ENCODE assay signal across 8 cellular contexts in the genomic region with DNA sequence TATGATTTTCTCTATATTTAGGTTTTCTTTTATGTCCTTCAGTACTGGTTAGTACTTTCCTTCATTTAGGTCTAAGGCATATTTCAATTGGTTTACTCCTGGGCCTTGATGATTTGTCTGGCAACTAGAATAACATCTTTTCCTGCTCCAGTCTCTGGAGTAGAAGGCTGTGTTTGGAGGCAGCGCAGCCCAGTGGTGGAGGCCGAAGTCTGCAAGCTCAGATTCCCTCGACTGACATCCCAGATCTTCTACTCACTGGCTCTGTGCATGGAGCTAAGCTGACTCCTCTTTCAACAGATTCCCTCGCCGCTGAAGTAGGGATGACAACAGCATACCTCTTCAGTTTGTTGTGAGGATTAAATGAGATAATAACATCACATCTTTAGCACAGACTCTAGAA.
DNase-seq lines count a peak whose midpoint lies in the region; ATAC-seq and TF ChIP-seq lines count a peak whose summit lies in the region.

No MANE protein-coding gene starts in this region.

- peak; percentile 26 for DNase-seq in COLO829 (ENCODE audit: low spot score)
- peak in 1 of 2 donors; percentile 20 for DNase-seq in foreskin fibroblast
- no peak for DNase-seq in upper lobe of right lung
- DNase-seq in GM19238 (ENCODE audit: insufficient read length, low spot score): no peak

- H2AFZ ChIP-seq in OCI-LY3 (ENCODE audit: low read depth, low read length): 0 out of 2 replicates have a peak overlapping the region, but pooled peaks have one; percentile 53

- H3K79me2 ChIP-seq in OCI-LY3 (ENCODE audit: low read length): no peaks in the 10 kb centered on the region

- no peak overlapping the region for H3K9ac ChIP-seq in OCI-LY3 (ENCODE audit: low read length)

- TF ChIP-seq CTCF in OCI-LY3 (IDR thresholded peaks at IDR 0.05; ENCODE audit: low read depth, low read length) (peak; percentile 79), foreskin fibroblast (IDR thresholded peaks at IDR 0.05; ENCODE audit: low read depth, low read length) (peak; percentile 35), upper lobe of right lung (IDR thresholded peaks at IDR 0.05) (peak; percentile 41)

- H3K4me3 ChIP-seq in OCI-LY3 (ENCODE audit: low read length) (no peak overlapping the region), foreskin fibroblast (ENCODE audit: low read depth in 1 of 2, low read length in 2 of 2) (no peak overlapping the region), upper lobe of right lung (no peak overlapping the region)

- H3K27ac ChIP-seq in OCI-LY3 (ENCODE audit: low read length) (no peak overlapping the region), upper lobe of right lung (no peak overlapping the region)

- H3K36me3 ChIP-seq in OCI-LY3 (replicated peaks; ENCODE audit: low read depth, low read length): no peaks in the 10 kb centered on the region
- H3K36me3 ChIP-seq in upper lobe of right lung: no peaks in the 10 kb centered on the region

- ATAC-seq in GM21529 (IDR thresholded peaks at IDR 0.05; ENCODE audit: unreplicated experiment) (peak; percentile 77), upper lobe of right lung (peak; percentile 56), GM19023 (IDR thresholded peaks at IDR 0.05; ENCODE audit: unreplicated experiment) (no peak), HG03196 (IDR thresholded peaks at IDR 0.05; ENCODE audit: unreplicated experiment) (no peak)

- intact Hi-C loops in upper lobe of right lung (cut with DNase I): no loop called here

- no peaks in the 10 kb centered on the region for H4K20me1 ChIP-seq in OCI-LY3 (ENCODE audit: insufficient read depth, low read length)

- no peak overlapping the region for H3K4me2 ChIP-seq in OCI-LY3 (ENCODE audit: low read length)

- H3K4me1 ChIP-seq in OCI-LY3 (ENCODE audit: low read length): no peaks in the 10 kb centered on the region
- no peaks in the 10 kb centered on the region for H3K4me1 ChIP-seq in upper lobe of right lung

- H3K9me3 ChIP-seq in OCI-LY3 (ENCODE audit: insufficient read depth, low read length) (no peaks in the 10 kb centered on the region), upper lobe of right lung (no peaks in the 10 kb centered on the region)

- H3K27me3 ChIP-seq in OCI-LY3 (ENCODE audit: low read depth, low read length): peaks cover 7% of the 10 kb centered on the region; the same call in 1 of the 2 replicates
- H3K27me3 ChIP-seq in upper lobe of right lung: no peaks in the 10 kb centered on the region

Comparison
In these comparisons a context has a peak if more than half of its experiments do, and no peak if none do; other contexts are left out.
1. ATAC-seq: peak in GM21529 (single experiment) and upper lobe of right lung (single experiment); none in GM19023 (single experiment) and HG03196 (single experiment).
2. Peak in every context shown above with its lines, with median percentiles within 50 percentile points of each other: CTCF ChIP-seq.